ENCODE assay signal across 26 cellular contexts in the genomic region with DNA sequence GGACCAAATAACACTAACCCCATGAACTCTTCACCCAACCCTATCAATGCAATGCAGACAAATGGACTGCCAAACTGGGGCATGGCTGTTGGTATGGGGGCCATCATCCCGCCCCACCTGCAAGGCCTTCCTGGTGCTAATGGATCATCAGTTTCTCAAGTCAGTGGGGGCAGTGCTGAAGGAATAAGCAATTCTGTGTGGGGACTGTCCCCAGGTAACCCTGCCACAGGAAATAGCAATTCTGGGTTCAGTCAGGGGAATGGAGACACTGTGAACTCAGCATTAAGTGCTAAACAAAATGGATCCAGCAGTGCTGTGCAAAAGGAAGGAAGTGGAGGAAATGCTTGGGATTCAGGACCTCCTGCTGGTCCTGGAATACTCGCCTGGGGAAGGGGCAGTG.
"Had no signal": no experiment of that assay in that cellular context is flagged by ENCODE, and none has a peak within 500 bp of the region (broad histone marks: within the 10 kb centered on the region; RNA-seq: fewer than 3 reads in every experiment).

No MANE protein-coding gene starts in this region.

- H3K9me3 ChIP-seq: body of pancreas, left lung, upper lobe of left lung had no signal

- ATAC-seq: activated CD4-positive, CD25-positive, alpha-beta regulatory T cell treated with anti-CD3 and anti-CD28 coated beads, Interleukin-2, amount 50 U/mL, for 24 hours; activated CD8-positive, alpha-beta memory T cell treated with anti-CD3 and anti-CD28 coated beads, Interleukin-2, amount 10 ng/mL, durations not matched to agents 7 days and 5 days; body of pancreas; left lung; sciatic nerve; SK-N-SH treated with all-trans-retinoic acid at 6 μM for 48 hours; stimulated activated naive B cell treated with anti-CD40 and anti-IgM and Interleukin-4, amounts not matched to agents 10 μg/mL and 1 μg/mL and 100 μg/mL, for 72 hours; T-cell had no signal

- H3K27me3 Mint-ChIP-seq: activated CD8-positive, alpha-beta memory T cell treated with anti-CD3 and anti-CD28 coated beads, Interleukin-2, amount 10 ng/mL, durations not matched to agents 7 days and 5 days; naive B cell; stimulated activated naive B cell treated with anti-CD40 and anti-IgM and Interleukin-4, amounts not matched to agents 10 μg/mL and 1 μg/mL and 100 μg/mL, for 72 hours; T-cell had no signal

- H3K27ac Mint-ChIP-seq: activated CD8-positive, alpha-beta memory T cell treated with anti-CD3 and anti-CD28 coated beads, Interleukin-2, amount 10 ng/mL, durations not matched to agents 7 days and 5 days; T-helper 2 cell treated with Interferon-gamma antibody and Interleukin-4, amounts not matched to agents 5 μg/mL and 100 μg/mL, for 36 hours had no signal

- H3K4me1 ChIP-seq: body of pancreas, left lung, upper lobe of left lung had no signal

- H3K27me3 ChIP-seq: body of pancreas, cardiac muscle cell, hepatocyte, left lung, upper lobe of left lung had no signal

- H3K4me3 ChIP-seq: body of pancreas, cardiac muscle cell, hepatocyte, left lung, lung, smooth muscle cell, upper lobe of left lung had no signal

- DNase-seq: activated CD4-positive, alpha-beta T cell treated with anti-CD3 and anti-CD28 coated beads, Interleukin-2, amount 50 U/mL, for 4 hours; activated CD8-positive, alpha-beta memory T cell treated with anti-CD3 and anti-CD28 coated beads, Interleukin-2, amount 10 ng/mL, durations not matched to agents 7 days and 5 days; activated gamma-delta T cell treated with Interleukin-2 at 50 U/mL for 16 hours; body of pancreas; cortex of kidney; erythroblast; foreskin melanocyte; glutamatergic neuron; kidney glomerular epithelial cell; left lung; naive B cell; occipital lobe; posterior cingulate gyrus; stimulated activated CD4-positive, alpha-beta T cell treated with anti-CD3 and anti-CD28 coated beads, Interleukin-15, amount 100 ng/mL, for 24 hours; stimulated activated naive B cell treated with anti-CD40 and anti-IgM and Interleukin-4, amounts not matched to agents 10 μg/mL and 1 μg/mL and 100 μg/mL, for 72 hours; T-cell; upper lobe of left lung had no signal

- H3K9me3 Mint-ChIP-seq: naive B cell; stimulated activated naive B cell treated with anti-CD40 and anti-IgM and Interleukin-4, amounts not matched to agents 10 μg/mL and 1 μg/mL and 100 μg/mL, for 72 hours; T-cell; T-helper 2 cell treated with Interferon-gamma antibody and Interleukin-4, amounts not matched to agents 5 μg/mL and 100 μg/mL, for 36 hours had no signal

- H3K27ac ChIP-seq: body of pancreas, cardiac muscle cell, hepatocyte, left lung, upper lobe of left lung, VCaP had no signal

- H3K4me3 Mint-ChIP-seq: activated CD8-positive, alpha-beta memory T cell treated with anti-CD3 and anti-CD28 coated beads, Interleukin-2, amount 10 ng/mL, durations not matched to agents 7 days and 5 days; naive B cell; stimulated activated naive B cell treated with anti-CD40 and anti-IgM and Interleukin-4, amounts not matched to agents 10 μg/mL and 1 μg/mL and 100 μg/mL, for 72 hours; T-cell; T-helper 2 cell treated with Interferon-gamma antibody and Interleukin-4, amounts not matched to agents 5 μg/mL and 100 μg/mL, for 36 hours had no signal
